ENCODE assay signal across 1 cellular context in the genomic region with DNA sequence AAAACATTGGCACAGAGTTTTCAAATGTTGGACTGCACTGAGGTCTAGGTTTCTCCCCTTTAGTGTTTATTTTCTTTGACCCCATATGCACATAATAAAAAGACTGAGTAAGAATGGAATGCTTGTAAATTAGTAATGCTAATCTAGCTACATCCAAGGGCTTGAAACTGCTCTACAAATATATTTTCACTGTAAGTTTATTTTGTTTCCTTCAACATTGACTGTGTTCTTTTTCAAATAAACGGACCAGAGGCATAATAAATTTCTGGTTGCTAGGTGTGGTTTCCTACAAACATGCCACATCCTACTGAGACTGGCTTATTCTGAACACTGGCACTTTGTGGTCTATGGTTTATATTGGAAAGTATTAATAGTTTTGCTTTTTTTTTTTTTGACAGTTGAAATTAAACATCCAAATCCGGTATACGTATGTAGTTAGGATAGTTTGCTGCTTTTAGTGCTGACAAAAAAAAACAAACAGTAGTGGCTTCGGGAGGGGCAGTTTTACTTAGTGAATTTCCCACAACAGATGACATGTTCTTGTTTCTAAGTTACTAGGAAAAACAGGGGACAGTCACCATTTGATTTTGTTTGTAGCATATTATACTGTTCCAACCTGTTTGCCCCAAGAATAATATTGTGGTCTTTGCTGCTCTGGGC.
TF ChIP-seq lines count a peak whose summit lies in the region.

No MANE protein-coding gene starts in this region.

TF ChIP-seq in WTC11, 78 proteins besides CTCF, POLR2A, EP300 and RAD21 (continued from another document):
- no peak for TF ChIP-seq AR (CRISPR knock-in tag; IDR thresholded peaks at IDR 0.05)
- no peak for TF ChIP-seq ZNF219 (CRISPR knock-in tag; IDR thresholded peaks at IDR 0.05; ENCODE audit: borderline replicate concordance)
- TF ChIP-seq, protein P1, sequence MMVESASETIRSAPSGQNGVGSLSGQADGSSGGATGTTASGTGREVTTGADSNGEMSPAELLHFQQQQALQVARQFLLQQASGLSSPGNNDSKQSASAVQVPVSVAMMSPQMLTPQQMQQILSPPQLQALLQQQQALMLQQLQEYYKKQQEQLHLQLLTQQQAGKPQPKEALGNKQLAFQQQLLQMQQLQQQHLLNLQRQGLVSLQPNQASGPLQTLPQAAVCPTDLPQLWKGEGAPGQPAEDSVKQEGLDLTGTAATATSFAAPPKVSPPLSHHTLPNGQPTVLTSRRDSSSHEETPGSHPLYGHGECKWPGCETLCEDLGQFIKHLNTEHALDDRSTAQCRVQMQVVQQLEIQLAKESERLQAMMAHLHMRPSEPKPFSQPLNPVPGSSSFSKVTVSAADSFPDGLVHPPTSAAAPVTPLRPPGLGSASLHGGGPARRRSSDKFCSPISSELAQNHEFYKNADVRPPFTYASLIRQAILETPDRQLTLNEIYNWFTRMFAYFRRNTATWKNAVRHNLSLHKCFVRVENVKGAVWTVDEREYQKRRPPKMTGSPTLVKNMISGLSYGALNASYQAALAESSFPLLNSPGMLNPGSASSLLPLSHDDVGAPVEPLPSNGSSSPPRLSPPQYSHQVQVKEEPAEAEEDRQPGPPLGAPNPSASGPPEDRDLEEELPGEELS (CRISPR knock-in tag; IDR thresholded peaks at IDR 0.05), result no peak
- TF ChIP-seq, protein P2, sequence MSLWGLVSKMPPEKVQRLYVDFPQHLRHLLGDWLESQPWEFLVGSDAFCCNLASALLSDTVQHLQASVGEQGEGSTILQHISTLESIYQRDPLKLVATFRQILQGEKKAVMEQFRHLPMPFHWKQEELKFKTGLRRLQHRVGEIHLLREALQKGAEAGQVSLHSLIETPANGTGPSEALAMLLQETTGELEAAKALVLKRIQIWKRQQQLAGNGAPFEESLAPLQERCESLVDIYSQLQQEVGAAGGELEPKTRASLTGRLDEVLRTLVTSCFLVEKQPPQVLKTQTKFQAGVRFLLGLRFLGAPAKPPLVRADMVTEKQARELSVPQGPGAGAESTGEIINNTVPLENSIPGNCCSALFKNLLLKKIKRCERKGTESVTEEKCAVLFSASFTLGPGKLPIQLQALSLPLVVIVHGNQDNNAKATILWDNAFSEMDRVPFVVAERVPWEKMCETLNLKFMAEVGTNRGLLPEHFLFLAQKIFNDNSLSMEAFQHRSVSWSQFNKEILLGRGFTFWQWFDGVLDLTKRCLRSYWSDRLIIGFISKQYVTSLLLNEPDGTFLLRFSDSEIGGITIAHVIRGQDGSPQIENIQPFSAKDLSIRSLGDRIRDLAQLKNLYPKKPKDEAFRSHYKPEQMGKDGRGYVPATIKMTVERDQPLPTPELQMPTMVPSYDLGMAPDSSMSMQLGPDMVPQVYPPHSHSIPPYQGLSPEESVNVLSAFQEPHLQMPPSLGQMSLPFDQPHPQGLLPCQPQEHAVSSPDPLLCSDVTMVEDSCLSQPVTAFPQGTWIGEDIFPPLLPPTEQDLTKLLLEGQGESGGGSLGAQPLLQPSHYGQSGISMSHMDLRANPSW (CRISPR knock-in tag; conservative IDR thresholded peaks at IDR 0.05; ENCODE audit: low read depth), result no peak
- no peak for TF ChIP-seq NR1H2 (CRISPR knock-in tag; IDR thresholded peaks at IDR 0.05)
- no peak for TF ChIP-seq ESRRA (CRISPR knock-in tag; IDR thresholded peaks at IDR 0.05; ENCODE audit: borderline replicate concordance)
- TF ChIP-seq GABPB1 (CRISPR knock-in tag; IDR thresholded peaks at IDR 0.05), result no peak
- no peak for TF ChIP-seq ZNF416 (CRISPR knock-in tag; IDR thresholded peaks at IDR 0.05)
- no peak for TF ChIP-seq RORB (CRISPR knock-in tag; IDR thresholded peaks at IDR 0.05)
- TF ChIP-seq, protein P3, sequence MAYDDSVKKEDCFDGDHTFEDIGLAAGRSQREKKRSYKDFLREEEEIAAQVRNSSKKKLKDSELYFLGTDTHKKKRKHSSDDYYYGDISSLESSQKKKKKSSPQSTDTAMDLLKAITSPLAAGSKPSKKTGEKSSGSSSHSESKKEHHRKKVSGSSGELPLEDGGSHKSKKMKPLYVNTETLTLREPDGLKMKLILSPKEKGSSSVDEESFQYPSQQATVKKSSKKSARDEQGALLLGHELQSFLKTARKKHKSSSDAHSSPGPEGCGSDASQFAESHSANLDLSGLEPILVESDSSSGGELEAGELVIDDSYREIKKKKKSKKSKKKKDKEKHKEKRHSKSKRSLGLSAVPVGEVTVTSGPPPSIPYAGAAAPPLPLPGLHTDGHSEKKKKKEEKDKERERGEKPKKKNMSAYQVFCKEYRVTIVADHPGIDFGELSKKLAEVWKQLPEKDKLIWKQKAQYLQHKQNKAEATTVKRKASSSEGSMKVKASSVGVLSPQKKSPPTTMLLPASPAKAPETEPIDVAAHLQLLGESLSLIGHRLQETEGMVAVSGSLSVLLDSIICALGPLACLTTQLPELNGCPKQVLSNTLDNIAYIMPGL (CRISPR knock-in tag; IDR thresholded peaks at IDR 0.05), result no peak
- TF ChIP-seq SMAD4 (CRISPR knock-in tag; IDR thresholded peaks at IDR 0.05), result no peak
